Comparison of ENCODE assay signal across 15 cellular contexts in the genomic region with DNA sequence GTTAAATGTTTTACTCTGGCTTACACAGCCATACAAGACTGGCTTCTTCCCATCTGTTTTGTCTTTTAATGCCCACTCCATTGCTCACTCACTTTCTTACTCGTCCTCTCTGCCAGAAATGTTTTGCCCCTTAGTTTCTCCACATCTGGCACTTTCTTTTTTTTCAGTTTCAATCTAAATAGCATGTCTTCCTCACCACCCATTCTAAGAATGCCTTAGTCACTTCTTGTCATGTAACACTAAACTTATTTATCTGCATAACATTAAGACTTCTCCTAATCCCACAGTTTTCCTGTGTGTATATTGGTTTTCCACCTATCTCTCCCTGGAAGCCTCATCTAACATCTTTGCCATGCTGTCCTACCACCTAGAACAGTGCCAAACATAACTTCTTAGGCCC.
"Had no signal": no experiment of that assay in that cellular context is flagged by ENCODE, and none has a peak within 500 bp of the region (broad histone marks: within the 10 kb centered on the region; RNA-seq: fewer than 3 reads in every experiment).

No MANE protein-coding gene starts in this region.

- H3K4me2 ChIP-seq: neural progenitor cell had no signal

- H3K9me3 ChIP-seq: esophagus squamous epithelium, gastroesophageal sphincter, pancreas, thoracic aorta had no signal

- ATAC-seq: activated CD4-positive, alpha-beta T cell treated with anti-CD3 and anti-CD28 coated beads for 36 hours; gastroesophageal sphincter; left colon; pancreas; stimulated activated effector memory CD8-positive, alpha-beta T cell treated with anti-CD3 and anti-CD28 coated beads, Interleukin-12 subunit alpha, Interleukin-12 subunit beta, amount 100 ng/mL, for 72 hours; T-helper 17 cell had no signal

- H3K4me3 ChIP-seq: coronary artery, esophagus squamous epithelium, gastroesophageal sphincter, neural progenitor cell, pancreas, thoracic aorta had no signal

- H3K36me3 ChIP-seq: esophagus squamous epithelium, gastroesophageal sphincter, neural progenitor cell, pancreas, thoracic aorta had no signal

- H3K27ac ChIP-seq: coronary artery, esophagus squamous epithelium, gastroesophageal sphincter, neural progenitor cell, pancreas had no signal

- H3K27me3 ChIP-seq: esophagus squamous epithelium, gastroesophageal sphincter, neural progenitor cell, pancreas had no signal

- H3K4me1 ChIP-seq: esophagus squamous epithelium, gastroesophageal sphincter, neural progenitor cell, pancreas had no signal

- H3K9ac ChIP-seq: neural progenitor cell had no signal

- H2AFZ ChIP-seq: neural progenitor cell had no signal

- DNase-seq: activated CD4-positive, alpha-beta memory T cell treated with anti-CD3 and anti-CD28 coated beads for 36 hours; activated CD4-positive, alpha-beta T cell treated with anti-CD3 and anti-CD28 coated beads for 36 hours; activated naive CD4-positive, alpha-beta T cell treated with anti-CD3 and anti-CD28 coated beads, Interleukin-2, amount 50 U/mL, for 16 hours; activated T-cell treated with anti-CD3 and anti-CD28 coated beads, Interleukin-2, amount 50 U/mL, for 24 hours; effector CD4-positive, alpha-beta T cell; esophagus squamous epithelium; left colon; naive B cell; pancreas; T-helper 17 cell had no signal
